In genomic region chr1:112011231-112011630, GRCh38 we compare ENCODE assay signal across 13 cellular contexts. TPM values are rescaled to one million over a fixed set of nuclear protein-coding genes. Genes with fewer than 3 reads are reported as not detected.
DNase-seq lines count a peak whose midpoint lies in the region; ATAC-seq, FAIRE-seq and TF ChIP-seq lines count a peak whose summit lies in the region.
"Had no signal": no experiment of that assay in that cellular context is flagged by ENCODE, and none has a peak within 500 bp of the region (broad histone marks: within the 10 kb centered on the region; RNA-seq: fewer than 3 reads in every experiment).

No MANE protein-coding gene starts in this region.

- no peaks in the 10 kb centered on the region for H3F3A ChIP-seq in MM.1S (ENCODE audit: insufficient read depth, low read length)

- H3K4me3 ChIP-seq in A549: no peak overlapping the region
- H3K4me3 ChIP-seq in mammary epithelial cell (replicated peaks in 1 of 3; ENCODE audit: insufficient read depth in 1 of 3, low read depth in 2 of 3, low read length in 3 of 3): no peak overlapping the region
- H3K4me3 ChIP-seq in right lobe of liver: no peak overlapping the region
- H3K4me3 ChIP-seq in MM.1S (ENCODE audit: low read length): no peak overlapping the region
- no peak overlapping the region for H3K4me3 ChIP-seq in CD8-positive, alpha-beta T cell (ENCODE audit: low read depth, low read length)

- CTCF ChIA-PET in A549 (lab: Yijun Ruan, JAX): no interaction called here
- CTCF ChIA-PET in mammary epithelial cell (lab: Charles Lee; ENCODE audit: low non-redundant PET): no interaction called here
- CTCF ChIA-PET in CD8-positive, alpha-beta T cell (lab: Charles Lee): no interaction called here

- BruUV-seq in mammary epithelial cell (replicated peaks; lab: Mats Ljungman, UMichigan): no TSS peak

- dilution Hi-C loops in mammary epithelial cell (cut with HindIII; ENCODE audit: low sequenced_read_pairs): no loop called here

- H3K9me3 ChIP-seq in A549 (no peaks in the 10 kb centered on the region), mammary epithelial cell (replicated peaks; ENCODE audit: insufficient read depth, low read length) (no peaks in the 10 kb centered on the region), right lobe of liver (no peaks in the 10 kb centered on the region), MM.1S (replicated peaks; ENCODE audit: insufficient read depth, low read length) (no peaks in the 10 kb centered on the region)
- no peaks in the 10 kb centered on the region for H3K9me3 ChIP-seq in CD8-positive, alpha-beta T cell (ENCODE audit: low read length)

- H4K20me1 ChIP-seq in mammary epithelial cell (ENCODE audit: insufficient read depth, low read length): no peaks in the 10 kb centered on the region
- no peaks in the 10 kb centered on the region for H4K20me1 ChIP-seq in MM.1S (ENCODE audit: insufficient read depth, low read length)

- H3K4me2 ChIP-seq in A549: no peak overlapping the region
- no peak overlapping the region for H3K4me2 ChIP-seq in mammary epithelial cell (ENCODE audit: insufficient read depth, low read depth, low read length)
- H3K4me2 ChIP-seq in MM.1S (ENCODE audit: low read depth, low read length): no peak overlapping the region

- H3K9me3 Mint-ChIP-seq in CD8-positive, alpha-beta T cell: peaks cover 9% of the 10 kb centered on the region
- H3K9me3 Mint-ChIP-seq: activated CD4-positive, alpha-beta memory T cell treated with anti-CD3 and anti-CD28 coated beads, Interleukin-2, amount 10 ng/mL, durations not matched to agents 7 days and 5 days; type B pancreatic cell had no signal

- H2AFZ ChIP-seq in mammary epithelial cell (ENCODE audit: low read depth, low read length) (no peak overlapping the region), MM.1S (ENCODE audit: low read length) (no peak overlapping the region)

- 6% methylated on average over 2 of the region's 2 CpGs for WGBS in A549 (ENCODE audit: missing lambda C conversion rate)
- 47% methylated on average over 1 of the region's 2 CpGs for WGBS in mammary epithelial cell (ENCODE audit: low coverage, missing lambda C conversion rate)
- WGBS in right lobe of liver (ENCODE audit: insufficient coverage, low coverage, low lambda C conversion rate, missing lambda C conversion rate): 28% methylated on average over 2 of the region's 2 CpGs

- POLR2A ChIA-PET in A549 (lab: Yijun Ruan, JAX): no interaction called here
- POLR2A ChIA-PET in CD8-positive, alpha-beta T cell (lab: Charles Lee): no interaction called here

- no peak overlapping the region for H3K27ac Mint-ChIP-seq in CD8-positive, alpha-beta T cell
- H3K27ac Mint-ChIP-seq: activated CD4-positive, alpha-beta memory T cell treated with anti-CD3 and anti-CD28 coated beads, Interleukin-2, amount 10 ng/mL, durations not matched to agents 7 days and 5 days; activated naive CD8-positive, alpha-beta T cell; type B pancreatic cell had no signal

- H3K79me2 ChIP-seq in mammary epithelial cell (ENCODE audit: insufficient read depth, low read length) (no peaks in the 10 kb centered on the region), MM.1S (ENCODE audit: low read length) (no peaks in the 10 kb centered on the region)

- H3K4me1 Mint-ChIP-seq in CD8-positive, alpha-beta T cell (ENCODE audit: low read depth): no peaks in the 10 kb centered on the region
- H3K4me1 Mint-ChIP-seq: activated CD4-positive, alpha-beta memory T cell treated with anti-CD3 and anti-CD28 coated beads, Interleukin-2, amount 10 ng/mL, durations not matched to agents 7 days and 5 days had no signal

- no peak for TF ChIP-seq RAD21 in A549 (conservative IDR thresholded peaks at IDR 0.05 in 1 of 2, IDR thresholded peaks at IDR 0.05 in 1 of 2)

- DNase-seq in A549 (ENCODE audit: low read depth in 1 of 2, low spot score in 1 of 2) (no peak), HPDE6-E6E7 (ENCODE audit: extremely low spot score) (peak; percentile 12), mammary epithelial cell (peak; percentile 74), right lobe of liver (no peak), T-helper 2 cell (no peak), MM.1S (no peak), GM19238 (ENCODE audit: insufficient read length, low spot score) (no peak)
- no peak for DNase-seq in CD8-positive, alpha-beta T cell
- DNase-seq: activated CD4-positive, alpha-beta memory T cell treated with anti-CD3 and anti-CD28 coated beads, Interleukin-2, amount 10 ng/mL, durations not matched to agents 7 days and 5 days; midbrain; NCI-H2081 had no signal

- no peak for TF ChIP-seq EP300 in A549 (IDR thresholded peaks at IDR 0.05)

- H3K27ac ChIP-seq in A549 (no peak overlapping the region), mammary epithelial cell (ENCODE audit: insufficient read depth, low read depth, low read length) (no peak overlapping the region), right lobe of liver (no peak overlapping the region), MM.1S (ENCODE audit: low read length) (no peak overlapping the region)
- H3K27ac ChIP-seq in CD8-positive, alpha-beta T cell (ENCODE audit: low read depth, low read length): no peak overlapping the region

- H3K27me3 Mint-ChIP-seq in CD8-positive, alpha-beta T cell (ENCODE audit: low read depth): peaks cover 18% of the 10 kb centered on the region

- ATAC-seq in A549 (no peak), right lobe of liver (peak; percentile 21 to 85 (median 48))
- ATAC-seq in CD8-positive, alpha-beta T cell: no peak

- H3K9ac ChIP-seq in mammary epithelial cell (ENCODE audit: insufficient read depth, low read length) (no peak overlapping the region), MM.1S (ENCODE audit: low read length) (no peak overlapping the region)

- TF ChIP-seq POLR2A in A549 (IDR thresholded peaks at IDR 0.05; ENCODE audit: low read length): no peak
- no peak for TF ChIP-seq POLR2A in right lobe of liver (IDR thresholded peaks at IDR 0.05)

- H3K4me1 ChIP-seq in A549: no peaks in the 10 kb centered on the region
- H3K4me1 ChIP-seq in mammary epithelial cell (ENCODE audit: insufficient read depth, low read length): no peaks in the 10 kb centered on the region
- H3K4me1 ChIP-seq in right lobe of liver: no peaks in the 10 kb centered on the region
- no peaks in the 10 kb centered on the region for H3K4me1 ChIP-seq in MM.1S (ENCODE audit: low read length)
- no peaks in the 10 kb centered on the region for H3K4me1 ChIP-seq in CD8-positive, alpha-beta T cell (ENCODE audit: insufficient read depth, low read length)

- H3K36me3 ChIP-seq in mammary epithelial cell (ENCODE audit: insufficient read depth, low read length) (no peaks in the 10 kb centered on the region), right lobe of liver (no peaks in the 10 kb centered on the region), MM.1S (replicated peaks; ENCODE audit: insufficient read depth, low read length) (no peaks in the 10 kb centered on the region)
- H3K36me3 ChIP-seq in CD8-positive, alpha-beta T cell (ENCODE audit: insufficient read depth, low read length): no peaks in the 10 kb centered on the region

- TF ChIP-seq CTCF in A549 (IDR thresholded peaks at IDR 0.05): no peak
- no peak for TF ChIP-seq CTCF in mammary epithelial cell (conservative IDR thresholded peaks at IDR 0.05 in 1 of 2, IDR thresholded peaks at IDR 0.05 in 1 of 2; ENCODE audit: extremely low read depth in 1 of 2, insufficient read depth in 1 of 2, low read depth in 1 of 2, low read length in 2 of 2)
- no peak for TF ChIP-seq CTCF in right lobe of liver (IDR thresholded peaks at IDR 0.05)
- no peak for TF ChIP-seq CTCF in MM.1S (IDR thresholded peaks at IDR 0.05; ENCODE audit: low read length)
- TF ChIP-seq CTCF in CD8-positive, alpha-beta T cell (IDR thresholded peaks at IDR 0.05): no peak

- in situ Hi-C loops in mammary epithelial cell (cut with MboI; ENCODE audit: low sequenced_read_pairs in 2 of 2): no loop called here

- H3K9me2 ChIP-seq in MM.1S (replicated peaks; ENCODE audit: insufficient read depth, low read length): no peaks in the 10 kb centered on the region

- FAIRE-seq in A549 (lab: Jason Lieb, UNC): no peak

- H3K27me3 ChIP-seq in mammary epithelial cell (ENCODE audit: insufficient read depth, low read length): no peaks in the 10 kb centered on the region
- H3K27me3 ChIP-seq in right lobe of liver: no peaks in the 10 kb centered on the region
- no peaks in the 10 kb centered on the region for H3K27me3 ChIP-seq in MM.1S (replicated peaks; ENCODE audit: insufficient read depth, low read length)
- H3K27me3 ChIP-seq in CD8-positive, alpha-beta T cell (ENCODE audit: insufficient read depth, low read length): no peaks in the 10 kb centered on the region

- intact Hi-C loops in mammary epithelial cell (cut with micrococcal nuclease) (no loop called here), right lobe of liver (cut with DNase I) (no loop called here)
- intact Hi-C loops in CD8-positive, alpha-beta T cell (cut with DNase I, micrococcal nuclease): no loop called here

- no peak overlapping the region for H3K4me3 Mint-ChIP-seq in CD8-positive, alpha-beta T cell
- H3K4me3 Mint-ChIP-seq: activated CD4-positive, alpha-beta memory T cell treated with anti-CD3 and anti-CD28 coated beads, Interleukin-2, amount 10 ng/mL, durations not matched to agents 7 days and 5 days; activated naive CD8-positive, alpha-beta T cell; type B pancreatic cell had no signal

- no peaks in the 10 kb centered on the region for H3K36me3 Mint-ChIP-seq in CD8-positive, alpha-beta T cell
- H3K36me3 Mint-ChIP-seq: activated naive CD8-positive, alpha-beta T cell; type B pancreatic cell had no signal

TF ChIP-seq in A549, 52 proteins besides CTCF, POLR2A, EP300 and RAD21:
- TF ChIP-seq HOXB5 (CRISPR knock-in tag; IDR thresholded peaks at IDR 0.05): no peak
- TF ChIP-seq MAFK (IDR thresholded peaks at IDR 0.05; ENCODE audit: partially characterized antibody): peak; percentile 2
- TF ChIP-seq, protein P1, sequence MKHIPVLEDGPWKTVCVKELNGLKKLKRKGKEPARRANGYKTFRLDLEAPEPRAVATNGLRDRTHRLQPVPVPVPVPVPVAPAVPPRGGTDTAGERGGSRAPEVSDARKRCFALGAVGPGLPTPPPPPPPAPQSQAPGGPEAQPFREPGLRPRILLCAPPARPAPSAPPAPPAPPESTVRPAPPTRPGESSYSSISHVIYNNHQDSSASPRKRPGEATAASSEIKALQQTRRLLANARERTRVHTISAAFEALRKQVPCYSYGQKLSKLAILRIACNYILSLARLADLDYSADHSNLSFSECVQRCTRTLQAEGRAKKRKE (CRISPR knock-in tag; IDR thresholded peaks at IDR 0.05; ENCODE audit: low read depth): no peak
- no peak for TF ChIP-seq BHLHE40 (IDR thresholded peaks at IDR 0.05; ENCODE audit: low read depth, low read length)

RNA-seq across cellular contexts. Expression of gene KCND3, which starts 21.8 kb away (rescaled TPM):
- 0.01 TPM in 1 of 2 replicates, not detected in the other for polyA plus RNA-seq in A549 (2011; rRNA removed)
- not detected in 2 replicates for polyA plus RNA-seq in A549 (2012; cell fraction: cytosol; rRNA removed)
- not detected in 2 replicates for polyA plus RNA-seq in A549 (2012; cell fraction: nucleus; rRNA removed)
- polyA plus RNA-seq in A549 (2017; fragmentation: RNase III; extraction: RNeasy Plus Mini Kit Qiagen cat#74134 plus additional on column Dnase treatment): 0.01 to 0.04 TPM in 2 of 3 replicates, not detected in the other
- not detected in 2 replicates for polyA minus RNA-seq in A549 (2011; rRNA and poly(A)+ RNA removed)
- 1 to 10 TPM in 1 of 2 donors, under 1 TPM in 1; 0.64 to 3.3 TPM for total RNA-seq in mammary epithelial cell
- 0.12 TPM for polyA plus RNA-seq in mammary epithelial cell
- polyA minus RNA-seq in mammary epithelial cell: 0.10 TPM
- total RNA-seq in right lobe of liver: 10 to 100 TPM in 5 of 6 experiments, 1 to 10 TPM in 1; 8.1 to 25.5 (median 16.2) TPM
- not detected for total RNA-seq in CD8-positive, alpha-beta T cell
- total RNA-seq: activated CD4-positive, alpha-beta memory T cell treated with anti-CD3 and anti-CD28 coated beads, Interleukin-2, amount 10 ng/mL, durations not matched to agents 7 days and 5 days had no signal

Comparison
In these comparisons a context has a peak if more than half of its experiments do, and no peak if none do; other contexts are left out.
1. ATAC-seq: peak in right lobe of liver (4 of 4); none in A549 (0 of 2) and CD8-positive, alpha-beta T cell (single experiment).
2. DNase-seq: peak in HPDE6-E6E7 (single experiment) and mammary epithelial cell (single experiment); none in A549 (0 of 2), right lobe of liver (0 of 3), T-helper 2 cell (0 of 5), MM.1S (single experiment), GM19238 (single experiment) and CD8-positive, alpha-beta T cell (0 of 7).